9 cellular contexts compared by ENCODE assay signal in the genomic region with DNA sequence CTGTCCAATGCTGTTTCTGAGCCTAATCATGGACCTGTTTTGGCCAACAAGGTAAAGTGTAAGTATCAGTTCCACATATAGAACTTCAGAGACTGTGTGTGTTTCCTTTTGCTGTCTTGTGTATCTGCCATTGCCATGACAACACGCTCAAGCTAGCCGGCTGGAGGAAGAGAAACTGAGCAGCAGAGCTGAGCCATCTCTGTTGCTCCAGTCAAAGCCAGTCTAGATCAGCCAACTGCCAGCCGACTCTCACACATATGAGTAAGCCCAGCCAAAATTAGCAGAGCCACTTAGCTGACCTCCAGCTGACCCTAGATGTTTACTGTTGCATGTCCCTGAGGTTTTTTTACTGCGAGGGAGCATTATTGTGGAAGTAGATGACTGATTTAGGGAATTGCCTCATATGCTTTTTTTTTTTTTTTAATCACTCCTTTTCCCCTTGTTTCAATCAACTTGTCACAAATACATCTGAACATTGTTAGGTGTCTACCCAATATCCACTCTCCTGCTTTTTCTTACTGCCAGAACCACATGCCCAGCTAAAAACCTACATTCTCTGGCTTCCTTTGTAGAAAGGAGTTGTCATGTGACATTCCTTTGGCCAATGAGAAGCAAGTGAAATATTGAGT.
DNase-seq lines count a peak whose midpoint lies in the region; ATAC-seq and TF ChIP-seq lines count a peak whose summit lies in the region.
"Had no signal": no experiment of that assay in that cellular context is flagged by ENCODE, and none has a peak within 500 bp of the region (broad histone marks: within the 10 kb centered on the region; RNA-seq: fewer than 3 reads in every experiment).

No MANE protein-coding gene starts in this region.

- H3K27me3 Mint-ChIP-seq in CD8-positive, alpha-beta memory T cell, result peaks cover 3 to 11% of the 10 kb centered on the region in 2 donors

- peaks cover 12% of the 10 kb centered on the region for H3K4me1 ChIP-seq in CD8-positive, alpha-beta memory T cell (ENCODE audit: insufficient read depth, low read length)
- peaks cover 7% of the 10 kb centered on the region for H3K4me1 ChIP-seq in mucosa of descending colon (ENCODE audit: low read depth)

- H3K4me1 Mint-ChIP-seq in CD8-positive, alpha-beta memory T cell, result peaks cover 21 to 36% (median 22%) of the 10 kb centered on the region in 3 donors

- POLR2A ChIA-PET in CD8-positive, alpha-beta memory T cell (lab: Charles Lee), result no interaction called here

- H3K36me3 ChIP-seq in CD8-positive, alpha-beta memory T cell (ENCODE audit: insufficient read depth, low read length), result no peaks in the 10 kb centered on the region
- H3K36me3 ChIP-seq in mucosa of descending colon (ENCODE audit: low read depth), result no peaks in the 10 kb centered on the region
- no peaks in the 10 kb centered on the region for H3K36me3 ChIP-seq in H7 (replicated peaks; ENCODE audit: control insufficient read depth, insufficient read depth, low read length)
- H3K36me3 ChIP-seq: cardiac muscle cell had no signal

- TF ChIP-seq CTCF in mucosa of descending colon (IDR thresholded peaks at IDR 0.05), result no peak

- H3K36me3 Mint-ChIP-seq in CD8-positive, alpha-beta memory T cell, result peaks cover 0 to 8% (median 4%) of the 10 kb centered on the region in 3 donors

- peak in 3 of 5 donors; percentile 8 to 58 (median 22) for DNase-seq in CD8-positive, alpha-beta memory T cell
- peak; percentile 51 for DNase-seq in T1000 (lab: John Stamatoyannopoulos, UW)
- DNase-seq in mucosa of descending colon, result peak in 1 of 3 donors; percentile 24
- no peak for DNase-seq in H7
- DNase-seq in GF-D8 (lab: John Stamatoyannopoulos, UW), result no peak
- no peak for DNase-seq in NCI-H510A (lab: John Stamatoyannopoulos, UW)

- CTCF ChIA-PET in CD8-positive, alpha-beta memory T cell (lab: Charles Lee), result no interaction called here

- intact Hi-C loops in mucosa of descending colon (cut with DNase I, micrococcal nuclease), result no loop called here

- no peak overlapping the region for H3K4me3 ChIP-seq in CD8-positive, alpha-beta memory T cell (ENCODE audit: low read length)
- H3K4me3 ChIP-seq in mucosa of descending colon, result no peak overlapping the region
- no peak overlapping the region for H3K4me3 ChIP-seq in H7 (ENCODE audit: insufficient read depth, low read depth, low read length)
- H3K4me3 ChIP-seq: cardiac muscle cell had no signal

- peak overlapping the region in 1 of 7 donors; percentile 38 for H3K4me3 Mint-ChIP-seq in CD8-positive, alpha-beta memory T cell

- ATAC-seq in GM19324 (IDR thresholded peaks at IDR 0.05; ENCODE audit: low FRiP score, unreplicated experiment) (peak; percentile 95), HG03135 (IDR thresholded peaks at IDR 0.05; ENCODE audit: unreplicated experiment) (peak; percentile 84), mucosa of descending colon (peak; percentile 68)

- peaks cover 4 to 17% (median 10%) of the 10 kb centered on the region in 5 donors for H3K9me3 Mint-ChIP-seq in CD8-positive, alpha-beta memory T cell

- no peak overlapping the region for H3K27ac ChIP-seq in CD8-positive, alpha-beta memory T cell (ENCODE audit: low read depth, low read length)
- H3K27ac ChIP-seq: cardiac muscle cell had no signal

- no peaks in the 10 kb centered on the region for H3K27me3 ChIP-seq in CD8-positive, alpha-beta memory T cell (ENCODE audit: insufficient read depth, low read length, poor library complexity, severe bottlenecking)
- H3K27me3 ChIP-seq in H7 (ENCODE audit: control insufficient read depth, insufficient read depth, low read length), result no peaks in the 10 kb centered on the region
- H3K27me3 ChIP-seq: cardiac muscle cell had no signal

- no peaks in the 10 kb centered on the region for H3K9me3 ChIP-seq in CD8-positive, alpha-beta memory T cell (ENCODE audit: low read length)
- H3K9me3 ChIP-seq in mucosa of descending colon, result no peaks in the 10 kb centered on the region

- H3K27ac Mint-ChIP-seq in CD8-positive, alpha-beta memory T cell, result peak overlapping the region in 5 of 8 donors; percentile 0 to 79 (median 64)

Comparison
In these comparisons a context has a peak if more than half of its experiments do, and no peak if none do; other contexts are left out.
1. DNase-seq: peak in CD8-positive, alpha-beta memory T cell (3 of 5) and T1000 (single experiment); none in H7 (single experiment), GF-D8 (single experiment) and NCI-H510A (single experiment).
2. Peak in every context shown above with its lines, with median percentiles within 50 percentile points of each other: ATAC-seq.